Comparison of ENCODE assay signal across 8 cellular contexts in genomic region chr6:12011276-12012112, GRCh38. TPM values are rescaled to one million over a fixed set of nuclear protein-coding genes. Genes with fewer than 3 reads are reported as not detected.
DNase-seq lines count a peak whose midpoint lies in the region; FAIRE-seq and TF ChIP-seq lines count a peak whose summit lies in the region.

No MANE protein-coding gene starts in this region.

- no peak for FAIRE-seq in frontal cortex (lab: Jason Lieb, UNC)

- DNase-seq in HFF-Myc (ENCODE audit: extremely low read depth, low read depth) (peak; percentile 76), NAMALWA (ENCODE audit: low spot score) (peak; percentile 95), SK-MEL-5 (ENCODE audit: low read depth, low spot score) (peak; percentile 97), frontal cortex (ENCODE audit: low spot score in 2 of 2) (peak; percentile 93 to 96), osteocyte (ENCODE audit: extremely low spot score, unreplicated experiment) (peak; percentile 98), thyroid gland (peak; percentile 97 to 99)
- DNase-seq in activated naive CD4-positive, alpha-beta T cell treated with anti-CD3 and anti-CD28 coated beads for 36 hours, result peak; percentile 98

- CTCF ChIA-PET in activated naive CD4-positive, alpha-beta T cell treated with anti-CD3 and anti-CD28 coated beads for 36 hours (lab: Charles Lee), result no interaction called here

- TF ChIP-seq CTCF in HFF-Myc (IDR thresholded peaks at IDR 0.05; ENCODE audit: low read depth, low read length, missing control alignments) (no peak), osteocyte (IDR thresholded peaks at IDR 0.05) (no peak), thyroid gland (IDR thresholded peaks at IDR 0.05) (no peak)

- H3K4me1 Mint-ChIP-seq in activated naive CD4-positive, alpha-beta T cell treated with anti-CD3 and anti-CD28 coated beads for 36 hours (ENCODE audit: low read depth), result peaks cover 49% of the 10 kb centered on the region
- peaks cover 44% of the 10 kb centered on the region for H3K4me1 Mint-ChIP-seq in osteocyte (ENCODE audit: unreplicated experiment)

- peaks cover 6% of the 10 kb centered on the region for H3K9me3 Mint-ChIP-seq in activated naive CD4-positive, alpha-beta T cell treated with anti-CD3 and anti-CD28 coated beads for 36 hours
- H3K9me3 Mint-ChIP-seq in osteocyte (ENCODE audit: unreplicated experiment), result peaks cover 7% of the 10 kb centered on the region

- H3K9me3 ChIP-seq in thyroid gland, result no peaks in the 10 kb centered on the region

- H3K36me3 Mint-ChIP-seq in activated naive CD4-positive, alpha-beta T cell treated with anti-CD3 and anti-CD28 coated beads for 36 hours (ENCODE audit: low read depth), result peaks cover 35% of the 10 kb centered on the region
- peaks cover 5% of the 10 kb centered on the region for H3K36me3 Mint-ChIP-seq in osteocyte (ENCODE audit: unreplicated experiment)

- H3K4me3 Mint-ChIP-seq in activated naive CD4-positive, alpha-beta T cell treated with anti-CD3 and anti-CD28 coated beads for 36 hours, result peak overlapping the region; percentile 89
- peak overlapping the region; percentile 82 for H3K4me3 Mint-ChIP-seq in osteocyte (ENCODE audit: unreplicated experiment)

- H3K36me3 ChIP-seq in thyroid gland, result no peaks in the 10 kb centered on the region

- peak overlapping the region; percentile 98 for H3K4me3 ChIP-seq in GM08714 (ENCODE audit: low read length)
- peak overlapping the region; percentile 63 for H3K4me3 ChIP-seq in HFF-Myc (replicated peaks; ENCODE audit: low read depth, low read length)
- peak overlapping the region in 1 of 3 donors; percentile 83 for H3K4me3 ChIP-seq in thyroid gland (replicated peaks in 1 of 3)

- H3K27ac ChIP-seq in thyroid gland, result peak overlapping the region; percentile 93 to 98 (median 94)

- 0% methylated on average over 8 to 13 of the region's 108 CpGs for WGBS in thyroid gland, 2 donors

- H3K27me3 ChIP-seq in thyroid gland, result no peaks in the 10 kb centered on the region

- intact Hi-C loops in activated naive CD4-positive, alpha-beta T cell treated with anti-CD3 and anti-CD28 coated beads for 36 hours (cut with micrococcal nuclease), result loop anchor here (1.0 to 2.0 kb wide), 5 partner anchors 223 to 779 kb away; partner anchors contain the start of gene NEDD9
- intact Hi-C loops in thyroid gland (cut with DNase I), result no loop called here

- H3K4me1 ChIP-seq in thyroid gland, result peaks cover 23% of the 10 kb centered on the region in 2 donors

- in situ Hi-C loops in SK-MEL-5 (cut with HindIII; ENCODE audit: low pct_unique_long_range_greater_than_20kb, low sequenced_read_pairs), result no loop called here

- no peaks in the 10 kb centered on the region for H3K27me3 Mint-ChIP-seq in activated naive CD4-positive, alpha-beta T cell treated with anti-CD3 and anti-CD28 coated beads for 36 hours (ENCODE audit: low read depth)
- H3K27me3 Mint-ChIP-seq in osteocyte (ENCODE audit: unreplicated experiment), result no peaks in the 10 kb centered on the region

- H3K27ac Mint-ChIP-seq in activated naive CD4-positive, alpha-beta T cell treated with anti-CD3 and anti-CD28 coated beads for 36 hours, result peak overlapping the region; percentile 53
- peak overlapping the region; percentile 97 for H3K27ac Mint-ChIP-seq in osteocyte (ENCODE audit: unreplicated experiment)

- TF ChIP-seq POLR2A in thyroid gland (IDR thresholded peaks at IDR 0.05), result peak in 1 of 2 donors; percentile 38

RNA-seq across cellular contexts. Expression of gene HIVEP1, which starts 0.6 kb away (rescaled TPM):
- total RNA-seq in SK-MEL-5 (2014; rRNA removed; shearing (Covaris generic)), result 4.9 and 6.6 TPM in 2 replicates
- 9.6 and 15.1 TPM in 2 replicates for polyA plus RNA-seq in SK-MEL-5 (2015; cell fraction: cytosol; rRNA removed)
- polyA plus RNA-seq in SK-MEL-5 (2015; cell fraction: nucleus; rRNA removed), result 12.5 and 13.2 TPM in 2 replicates
- total RNA-seq in activated naive CD4-positive, alpha-beta T cell treated with anti-CD3 and anti-CD28 coated beads for 36 hours, result 10 to 100 TPM; 43.6 to 47.9 TPM
- total RNA-seq in frontal cortex (13.0 TPM), osteocyte (23.0 and 27.8 TPM in 2 replicates), thyroid gland (10 to 100 TPM; 17.4 to 35.1 (median 29.0) TPM)
